ENCODE assay signal across 8 cellular contexts in the genomic region with DNA sequence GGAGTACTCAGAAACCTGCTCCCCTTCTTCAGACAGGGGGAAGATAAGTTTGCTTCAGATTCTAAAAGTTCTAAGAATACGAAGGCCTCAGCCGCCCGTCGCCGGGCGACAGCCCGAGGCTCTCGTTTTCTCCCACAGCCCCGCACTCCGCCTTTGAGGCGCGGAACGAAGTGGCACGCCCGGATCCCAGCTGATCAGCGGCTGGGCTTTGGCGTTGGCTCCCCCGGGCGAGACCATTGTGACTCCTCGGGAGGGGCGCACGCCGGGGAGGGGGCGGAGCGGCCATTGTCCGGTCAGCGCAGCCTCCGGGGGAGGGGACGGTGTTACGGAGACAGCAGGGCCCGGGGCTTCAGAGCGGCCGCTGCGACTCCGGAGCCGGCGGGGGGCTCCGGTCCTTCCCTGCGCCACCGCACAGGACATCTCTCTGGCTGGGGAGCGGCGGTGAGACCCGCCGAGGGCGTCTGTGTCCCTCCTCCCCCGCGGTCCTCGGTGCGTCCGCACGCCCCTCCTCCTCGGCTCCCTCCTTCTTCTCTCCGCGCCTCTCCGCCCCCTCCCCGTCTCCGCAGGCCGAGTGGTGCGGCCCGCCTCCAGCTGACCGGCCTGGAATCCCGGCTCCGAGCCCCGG. TPM values are rescaled to one million over a fixed set of nuclear protein-coding genes. Genes with fewer than 3 reads are reported as not detected.
DNase-seq lines count a peak whose midpoint lies in the region; ATAC-seq and TF ChIP-seq lines count a peak whose summit lies in the region.

A gene with protein sequence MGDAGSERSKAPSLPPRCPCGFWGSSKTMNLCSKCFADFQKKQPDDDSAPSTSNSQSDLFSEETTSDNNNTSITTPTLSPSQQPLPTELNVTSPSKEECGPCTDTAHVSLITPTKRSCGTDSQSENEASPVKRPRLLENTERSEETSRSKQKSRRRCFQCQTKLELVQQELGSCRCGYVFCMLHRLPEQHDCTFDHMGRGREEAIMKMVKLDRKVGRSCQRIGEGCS (plus strand): TSS at position 551 of the 625 bp plus-strand sequence. CDS start 219 bp downstream, outside the sequence.

- peaks cover 0 to 15% of the 10 kb centered on the region in 2 donors for H3K4me1 ChIP-seq in breast epithelium
- H3K4me1 ChIP-seq in skeletal muscle tissue (ENCODE audit: control insufficient read depth in 3 of 3, insufficient read depth in 3 of 3, low read length in 3 of 3) = peaks cover 23 to 34% (median 33%) of the 10 kb centered on the region in 3 donors

- peak; percentile 92 for DNase-seq in ACHN
- DNase-seq in NCI-H2196 treated with DMSO at 0.1 percent for 48 hours (lab: John Stamatoyannopoulos, UW; ENCODE audit: unreplicated experiment) = peak; percentile 92
- DNase-seq in WERI-Rb-1 = peak; percentile 100
- DNase-seq in breast epithelium (ENCODE audit: low spot score in 2 of 2) = peak; percentile 93 to 96

- peak within 1 kb of the TSS; percentile 80 for H3K4me3 ChIP-seq in WERI-Rb-1 (ENCODE audit: low read depth, low read length)
- H3K4me3 ChIP-seq in breast epithelium = peak within 1 kb of the TSS; percentile 91 to 96 (median 92)
- H3K4me3 ChIP-seq in iPS-18c (ENCODE audit: insufficient read depth, low read depth, low read length) = peak within 1 kb of the TSS; percentile 94
- H3K4me3 ChIP-seq in skeletal muscle tissue (ENCODE audit: low read length in 3 of 3) = peak within 1 kb of the TSS; percentile 86 to 95 (median 92)

- H3K9me3 ChIP-seq in WERI-Rb-1 (ENCODE audit: severe bottlenecking) (no peaks in the 10 kb centered on the region), breast epithelium (no peaks in the 10 kb centered on the region), iPS-18c (ENCODE audit: control insufficient read depth, insufficient read depth, low read length) (no peaks in the 10 kb centered on the region), skeletal muscle tissue (ENCODE audit: control insufficient read depth in 3 of 3, low read length in 3 of 3) (no peaks in the 10 kb centered on the region)

- TF ChIP-seq POLR2A in breast epithelium (IDR thresholded peaks at IDR 0.05) = no peak

- ATAC-seq in GM18873 (IDR thresholded peaks at IDR 0.05; ENCODE audit: low FRiP score, unreplicated experiment) = peak; percentile 81
- peak; percentile 78 for ATAC-seq in HG03139 (IDR thresholded peaks at IDR 0.05; ENCODE audit: unreplicated experiment)

- in situ Hi-C loops in ACHN (cut with HindIII; ENCODE audit: low pct_ligation_motif_present, low pct_unique_long_range_greater_than_20kb, low sequenced_read_pairs) = no loop called here

- H3K36me3 ChIP-seq in WERI-Rb-1 = peaks cover 8% of the 10 kb centered on the region
- H3K36me3 ChIP-seq in breast epithelium = no peaks in the 10 kb centered on the region
- H3K36me3 ChIP-seq in skeletal muscle tissue (ENCODE audit: control insufficient read depth in 3 of 3, insufficient read depth in 3 of 3, low read length in 3 of 3) = no peaks in the 10 kb centered on the region

- peak within 1 kb of the TSS; percentile 90 to 97 (median 93) for H3K9ac ChIP-seq in skeletal muscle tissue (ENCODE audit: low read depth in 1 of 3, low read length in 3 of 3)

- H3K27me3 ChIP-seq in WERI-Rb-1 (ENCODE audit: insufficient read depth, low read depth, severe bottlenecking) (no peaks in the 10 kb centered on the region), breast epithelium (no peaks in the 10 kb centered on the region), skeletal muscle tissue (ENCODE audit: control insufficient read depth in 3 of 3, insufficient read depth in 3 of 3, low read length in 3 of 3) (no peaks in the 10 kb centered on the region)

- peak within 1 kb of the TSS; percentile 99 for H3K27ac ChIP-seq in WERI-Rb-1
- H3K27ac ChIP-seq in breast epithelium = peak within 1 kb of the TSS; percentile 97 to 100
- H3K27ac ChIP-seq in skeletal muscle tissue (ENCODE audit: low read depth, low read length) = peak within 1 kb of the TSS; percentile 98

- intact Hi-C loops in breast epithelium (cut with DNase I; ENCODE audit: low total_unique reads) = no loop called here

- TF ChIP-seq CTCF in WERI-Rb-1 (IDR thresholded peaks at IDR 0.05; ENCODE audit: low read depth, low read length) (no peak), breast epithelium (IDR thresholded peaks at IDR 0.05) (peak in 2 of 3 donors; percentile 14 to 16)

RNA-seq across cellular contexts. Expression of the gene that starts here (rescaled TPM):
- total RNA-seq in breast epithelium (10 to 100 TPM; 34.1 to 53.0 (median 36.0) TPM), skeletal muscle tissue (23.0 TPM)

Comparison
In these comparisons a context has a peak if more than half of its experiments do, and no peak if none do; other contexts are left out.
1. Peak in every context shown above with its lines: DNase-seq, ATAC-seq, H3K4me3 ChIP-seq and H3K27ac ChIP-seq.